In the genomic region with DNA sequence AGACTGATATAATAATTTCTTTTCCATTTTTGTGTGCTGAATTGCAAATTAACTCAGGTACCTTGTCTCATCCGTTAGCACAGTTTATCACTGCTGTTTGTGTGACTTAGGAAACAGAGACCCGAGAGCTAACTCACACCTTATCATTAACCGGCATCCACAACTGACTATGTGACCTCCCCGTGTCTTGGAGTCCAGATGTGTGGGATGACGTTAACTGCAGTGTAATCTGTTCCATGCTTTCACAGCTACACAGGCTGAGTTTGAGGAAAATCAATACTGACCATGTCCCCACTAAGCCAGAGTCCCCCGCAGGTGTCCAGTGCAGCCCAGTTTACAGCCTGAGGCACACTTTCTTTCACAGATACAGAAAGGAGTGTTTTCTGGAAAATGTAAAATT, we compare ENCODE assay signal across 5 cellular contexts.
"Had no signal": no experiment of that assay in that cellular context is flagged by ENCODE, and none has a peak within 500 bp of the region (broad histone marks: within the 10 kb centered on the region; RNA-seq: fewer than 3 reads in every experiment).

No MANE protein-coding gene starts in this region.

- H3K4me2 ChIP-seq: PC-9 had no signal

- H3K4me3 ChIP-seq: PC-9, Peyer's patch, SJCRH30 had no signal

- H3K4me1 ChIP-seq: Peyer's patch, SJCRH30 had no signal

- H3K27ac ChIP-seq: HL-60, PC-9, Peyer's patch, SJCRH30 had no signal

- H3K27me3 ChIP-seq: Peyer's patch, SJCRH30 had no signal

- FAIRE-seq: HTR-8/SVneo had no signal

- H3K36me3 ChIP-seq: Peyer's patch, SJCRH30 had no signal

- H3K9me3 ChIP-seq: Peyer's patch, SJCRH30 had no signal
